In the genomic region with DNA sequence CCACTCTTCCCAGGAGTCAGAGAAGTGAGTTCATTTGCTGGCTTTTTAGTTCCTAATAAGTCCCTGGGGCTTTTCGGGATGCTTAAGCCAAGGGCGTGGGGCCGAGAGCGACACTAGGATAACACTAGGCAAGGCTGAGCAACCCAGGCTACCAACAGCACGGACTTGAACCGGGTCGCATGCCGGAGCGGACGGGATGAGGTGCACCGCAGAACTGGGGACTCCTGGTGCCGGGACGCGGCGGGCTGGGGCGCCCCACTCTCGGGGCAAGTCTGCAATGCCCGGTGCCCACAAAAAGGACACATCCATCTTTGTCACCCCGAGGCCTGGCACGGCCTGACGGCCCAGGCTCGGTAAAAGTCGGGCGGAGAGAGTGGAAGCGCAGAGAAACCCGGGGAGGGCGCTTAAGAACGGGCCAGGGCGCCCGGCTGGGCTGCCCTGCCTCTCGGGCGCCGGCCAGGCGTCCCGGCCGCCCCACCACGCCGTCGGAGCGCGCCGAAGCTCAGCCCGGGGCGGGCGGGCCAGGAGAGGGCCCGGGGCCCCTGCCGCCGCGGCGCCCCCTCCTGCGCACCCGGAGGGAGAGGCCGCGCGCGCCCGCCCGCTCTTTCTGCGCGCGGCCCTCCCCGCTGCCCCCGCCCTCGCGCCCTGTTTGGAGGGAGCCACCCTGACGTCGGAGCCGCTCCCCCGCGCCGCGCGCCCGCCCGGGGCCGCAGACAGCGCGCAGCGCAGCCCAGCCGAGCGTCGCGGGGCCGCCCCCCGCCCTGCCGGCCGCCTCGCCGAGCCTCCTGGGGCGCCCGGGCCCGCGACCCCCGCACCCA, we compare ENCODE assay signal across 8 cellular contexts. TPM values are rescaled to one million over a fixed set of nuclear protein-coding genes. Genes with fewer than 3 reads are reported as not detected.
A peak's percentile ranks its signal among the peaks of the same experiment; 100 is the strongest.
DNase-seq lines count a peak whose midpoint lies in the region; ATAC-seq, FAIRE-seq and TF ChIP-seq lines count a peak whose summit lies in the region.

A gene with protein sequence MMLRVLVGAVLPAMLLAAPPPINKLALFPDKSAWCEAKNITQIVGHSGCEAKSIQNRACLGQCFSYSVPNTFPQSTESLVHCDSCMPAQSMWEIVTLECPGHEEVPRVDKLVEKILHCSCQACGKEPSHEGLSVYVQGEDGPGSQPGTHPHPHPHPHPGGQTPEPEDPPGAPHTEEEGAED (plus strand): TSS at position 710 of the 818 bp plus-strand sequence. CDS start 10,720 bp downstream, outside the sequence.

- ATAC-seq in HG02852 (IDR thresholded peaks at IDR 0.05; ENCODE audit: unreplicated experiment), result no peak

- H3K27me3 ChIP-seq in adrenal gland (no peaks in the 10 kb centered on the region), left ventricle myocardium inferior (ENCODE audit: low read depth) (peaks cover 4% of the 10 kb centered on the region)

- TF ChIP-seq POLR2A in adrenal gland (IDR thresholded peaks at IDR 0.05), result peak in 1 of 2 donors; percentile 29

- intact Hi-C loops in T-helper 1 cell treated with Interleukin-12 subunit alpha and Interleukin-12 subunit beta and Interleukin-4 antibody, amounts not matched to agents 30 ng/mL and 1 ng/mL, for 36 hours (cut with micrococcal nuclease), result loop anchor here (1.0 kb wide), 2 partner anchors 9 to 48 kb away; a partner anchor contains a TSS
- intact Hi-C loops in adrenal gland (cut with DNase I), result loop anchor here in 1 of 2 donors (10.0 kb wide), 1 partner anchor 159 kb away; the partner anchor contains the start of gene CAPZB
- intact Hi-C loops in left ventricle myocardium inferior (cut with micrococcal nuclease), result no loop called here

- TF ChIP-seq CTCF in adrenal gland (IDR thresholded peaks at IDR 0.05), result no peak
- TF ChIP-seq CTCF in left ventricle myocardium inferior (IDR thresholded peaks at IDR 0.05; ENCODE audit: borderline replicate concordance), result no peak

- CTCF ChIA-PET in HEK293T (lab: Yijun Ruan, JAX), result interaction anchor here (1.0 kb wide), 1 partner anchor 45 kb away, joined by 4 read pairs; no protein-coding TSS in a partner anchor

- WGBS in adrenal gland, 4 donors, result 1 to 6% (median 3%) methylated on average over 11 to 86 of the region's 94 CpGs

- H3K27ac ChIP-seq in adrenal gland (peak within 1 kb of the TSS in 4 of 5 donors; percentile 19 to 87 (median 48)), left ventricle myocardium inferior (replicated peaks) (peak within 1 kb of the TSS; percentile 92)

- H3K4me1 ChIP-seq in adrenal gland (replicated peaks in 1 of 2) (peaks cover 5 to 7% of the 10 kb centered on the region in 2 donors), left ventricle myocardium inferior (peaks cover 62% of the 10 kb centered on the region)

- POLR2A ChIA-PET in HEK293T (lab: Yijun Ruan, JAX), result interaction anchor here (1.1 to 1.6 kb wide), 2 partner anchors 13 to 47 kb away, joined by 3 read pairs; a partner anchor contains a TSS

- H3K36me3 ChIP-seq in adrenal gland (replicated peaks in 1 of 2) (no peaks in the 10 kb centered on the region), left ventricle myocardium inferior (no peaks in the 10 kb centered on the region)

- DNase-seq in AG08396 (ENCODE audit: low spot score), result peak; percentile 89
- peak; percentile 57 for DNase-seq in HEK293T (ENCODE audit: extremely low spot score)
- peak in 2 of 7 donors; percentile 45 to 56 for DNase-seq in adrenal gland
- DNase-seq in left ventricle myocardium inferior, result peak; percentile 84
- no peak for DNase-seq in pulmonary artery endothelial cell (ENCODE audit: low read depth, low spot score)
- DNase-seq in urothelium cell line (ENCODE audit: low spot score), result peak; percentile 80

- no peaks in the 10 kb centered on the region for H3K9me3 ChIP-seq in adrenal gland (replicated peaks in 1 of 3)
- H3K9me3 ChIP-seq in left ventricle myocardium inferior (replicated peaks), result no peaks in the 10 kb centered on the region

- no peak for FAIRE-seq in urothelium cell line (lab: Jason Lieb, UNC)

- H3K4me3 ChIP-seq in adrenal gland (peak within 1 kb of the TSS in 2 of 4 donors; percentile 40 to 82), left ventricle myocardium inferior (peak within 1 kb of the TSS; percentile 87)

TF ChIP-seq in HEK293T, 16 proteins besides CTCF, POLR2A, EP300 and RAD21:
- TF ChIP-seq NFRKB (IDR thresholded peaks at IDR 0.05) (no peak), HDGF (IDR thresholded peaks at IDR 0.05; ENCODE audit: borderline replicate concordance) (no peak), SP1 (IDR thresholded peaks at IDR 0.05) (no peak), FOXM1 (IDR thresholded peaks at IDR 0.05; ENCODE audit: borderline replicate concordance) (no peak), PKNOX1 (IDR thresholded peaks at IDR 0.05) (no peak), FOXA1 (IDR thresholded peaks at IDR 0.05) (no peak), L3MBTL2 (conservative IDR thresholded peaks at IDR 0.05) (no peak), ARNT (IDR thresholded peaks at IDR 0.05) (no peak)
TF ChIP-seq in HEK293T: peak in this region for 0.

RNA-seq across cellular contexts. Expression of the gene that starts here (rescaled TPM):
- 32.8 and 34.0 TPM in 2 replicates for total RNA-seq in T-helper 1 cell treated with Interleukin-12 subunit alpha and Interleukin-12 subunit beta and Interleukin-4 antibody, amounts not matched to agents 30 ng/mL and 1 ng/mL, for 36 hours
- total RNA-seq in adrenal gland (10 to 100 TPM; 12.8 to 61.0 (median 29.7) TPM), left ventricle myocardium inferior (30.0 TPM), pulmonary artery endothelial cell (45.7 and 74.6 TPM in 2 replicates)
- polyA plus RNA-seq in adrenal gland, result 10 to 100 TPM; 11.3 to 42.7 (median 29.4) TPM
